Comparison of ENCODE assay signal across 8 cellular contexts in genomic region chr10:102064868-102065560, GRCh38. TPM values are rescaled to one million over a fixed set of nuclear protein-coding genes. Genes with fewer than 3 reads are reported as not detected.
DNase-seq lines count a peak whose midpoint lies in the region; ATAC-seq and TF ChIP-seq lines count a peak whose summit lies in the region.

HPS6 (plus strand) TSS chr10:102065349; CDS start chr10:102065475, 126 bp downstream.

- peak; percentile 87 for DNase-seq in DMS53 treated with DMSO at 0.1 percent for 48 hours (lab: John Stamatoyannopoulos, UW; ENCODE audit: unreplicated experiment)
- DNase-seq in Jurkat, Clone E6-1 (ENCODE audit: low read depth, low spot score), result peak; percentile 71
- peak; percentile 95 for DNase-seq in RWPE1 (ENCODE audit: low spot score)
- peak; percentile 74 for DNase-seq in fibroblast of peridontal ligament (ENCODE audit: extremely low read depth)
- DNase-seq in stimulated activated naive CD8-positive, alpha-beta T cell treated with anti-CD3 and anti-CD28 coated beads, Interleukin-15, amount 100 ng/mL, for 72 hours, result peak; percentile 88 to 90

- peak within 1 kb of the TSS; percentile 91 for H3K27ac Mint-ChIP-seq in activated T-helper 17 cell treated with anti-CD3 and anti-CD28 coated beads, Interleukin-2, amount 50 U/mL, for 72 hours
- peak within 1 kb of the TSS; percentile 29 to 83 (median 83) for H3K27ac Mint-ChIP-seq in nephron
- peak within 1 kb of the TSS; percentile 97 for H3K27ac Mint-ChIP-seq in stimulated activated naive CD8-positive, alpha-beta T cell treated with anti-CD3 and anti-CD28 coated beads, Interleukin-15, amount 100 ng/mL, for 72 hours

- no peaks in the 10 kb centered on the region for H3K9me3 Mint-ChIP-seq in activated T-helper 17 cell treated with anti-CD3 and anti-CD28 coated beads, Interleukin-2, amount 50 U/mL, for 72 hours
- H3K9me3 Mint-ChIP-seq in nephron, result no peaks in the 10 kb centered on the region
- H3K9me3 Mint-ChIP-seq in stimulated activated naive CD8-positive, alpha-beta T cell treated with anti-CD3 and anti-CD28 coated beads, Interleukin-15, amount 100 ng/mL, for 72 hours, result no peaks in the 10 kb centered on the region

- H3K4me1 Mint-ChIP-seq in activated T-helper 17 cell treated with anti-CD3 and anti-CD28 coated beads, Interleukin-2, amount 50 U/mL, for 72 hours, result peaks cover 6% of the 10 kb centered on the region
- H3K4me1 Mint-ChIP-seq in nephron, result peaks cover 5% of the 10 kb centered on the region
- peaks cover 45% of the 10 kb centered on the region for H3K4me1 Mint-ChIP-seq in stimulated activated naive CD8-positive, alpha-beta T cell treated with anti-CD3 and anti-CD28 coated beads, Interleukin-15, amount 100 ng/mL, for 72 hours

- H3K36me3 Mint-ChIP-seq in activated T-helper 17 cell treated with anti-CD3 and anti-CD28 coated beads, Interleukin-2, amount 50 U/mL, for 72 hours (ENCODE audit: low read depth), result no peaks in the 10 kb centered on the region
- H3K36me3 Mint-ChIP-seq in nephron (ENCODE audit: low read depth), result no peaks in the 10 kb centered on the region

- POLR2A ChIA-PET in RWPE1 (lab: Yijun Ruan, JAX; ENCODE audit: low non-redundant PET), result interaction anchor here (0.8 to 1.0 kb wide), 2 partner anchors 10 to 54 kb away, joined by 4 read pairs; no protein-coding TSS in a partner anchor

- H3K4me3 Mint-ChIP-seq in activated T-helper 17 cell treated with anti-CD3 and anti-CD28 coated beads, Interleukin-2, amount 50 U/mL, for 72 hours, result peak within 1 kb of the TSS; percentile 87
- H3K4me3 Mint-ChIP-seq in nephron, result peak within 1 kb of the TSS; percentile 88 to 92 (median 89)
- H3K4me3 Mint-ChIP-seq in stimulated activated naive CD8-positive, alpha-beta T cell treated with anti-CD3 and anti-CD28 coated beads, Interleukin-15, amount 100 ng/mL, for 72 hours, result peak within 1 kb of the TSS; percentile 90 to 96

- peak within 1 kb of the TSS; percentile 86 for H3K27ac ChIP-seq in RWPE1

- TF ChIP-seq CTCF in RWPE1 (conservative IDR thresholded peaks at IDR 0.05; ENCODE audit: low read depth), result peak; percentile 35
- TF ChIP-seq CTCF in nephron (IDR thresholded peaks at IDR 0.05; ENCODE audit: unreplicated experiment in 3 of 3), result no peak

- peak; percentile 89 for ATAC-seq in GM21576 (IDR thresholded peaks at IDR 0.05; ENCODE audit: unreplicated experiment)
- peak; percentile 98 for ATAC-seq in activated T-helper 17 cell treated with anti-CD3 and anti-CD28 coated beads, Interleukin-2, amount 50 U/mL, for 72 hours (replicated peaks)
- peak; percentile 98 for ATAC-seq in stimulated activated naive CD8-positive, alpha-beta T cell treated with anti-CD3 and anti-CD28 coated beads, Interleukin-15, amount 100 ng/mL, for 72 hours

- peak within 1 kb of the TSS; percentile 67 for H3K4me3 ChIP-seq in Jurkat, Clone E6-1 (ENCODE audit: low read length)

- no peaks in the 10 kb centered on the region for H3K27me3 Mint-ChIP-seq in activated T-helper 17 cell treated with anti-CD3 and anti-CD28 coated beads, Interleukin-2, amount 50 U/mL, for 72 hours
- H3K27me3 Mint-ChIP-seq in nephron (ENCODE audit: low read depth), result peaks cover 8% of the 10 kb centered on the region
- H3K27me3 Mint-ChIP-seq in stimulated activated naive CD8-positive, alpha-beta T cell treated with anti-CD3 and anti-CD28 coated beads, Interleukin-15, amount 100 ng/mL, for 72 hours, result no peaks in the 10 kb centered on the region

- CTCF ChIA-PET in RWPE1 (lab: Yijun Ruan, JAX), result interaction anchor here (0.7 to 2.1 kb wide), 3 partner anchors 48 to 224 kb away, joined by 4 to 8 read pairs (median 5); no protein-coding TSS in a partner anchor

RNA-seq across cellular contexts. Expression of gene HPS6, which starts in this region (rescaled TPM):
- 17.4 TPM for polyA plus RNA-seq in Jurkat, Clone E6-1 (2012; ENCODE audit: insufficient read depth, insufficient read length)
- 10 to 100 TPM; 12.5 to 21.6 TPM for total RNA-seq in activated T-helper 17 cell treated with anti-CD3 and anti-CD28 coated beads, Interleukin-2, amount 50 U/mL, for 72 hours

Comparison
In these comparisons a context has a peak if more than half of its experiments do, and no peak if none do; other contexts are left out.
1. Peak in every context shown above with its lines: DNase-seq, ATAC-seq, H3K4me3 ChIP-seq and H3K27ac ChIP-seq.